In the genomic region with DNA sequence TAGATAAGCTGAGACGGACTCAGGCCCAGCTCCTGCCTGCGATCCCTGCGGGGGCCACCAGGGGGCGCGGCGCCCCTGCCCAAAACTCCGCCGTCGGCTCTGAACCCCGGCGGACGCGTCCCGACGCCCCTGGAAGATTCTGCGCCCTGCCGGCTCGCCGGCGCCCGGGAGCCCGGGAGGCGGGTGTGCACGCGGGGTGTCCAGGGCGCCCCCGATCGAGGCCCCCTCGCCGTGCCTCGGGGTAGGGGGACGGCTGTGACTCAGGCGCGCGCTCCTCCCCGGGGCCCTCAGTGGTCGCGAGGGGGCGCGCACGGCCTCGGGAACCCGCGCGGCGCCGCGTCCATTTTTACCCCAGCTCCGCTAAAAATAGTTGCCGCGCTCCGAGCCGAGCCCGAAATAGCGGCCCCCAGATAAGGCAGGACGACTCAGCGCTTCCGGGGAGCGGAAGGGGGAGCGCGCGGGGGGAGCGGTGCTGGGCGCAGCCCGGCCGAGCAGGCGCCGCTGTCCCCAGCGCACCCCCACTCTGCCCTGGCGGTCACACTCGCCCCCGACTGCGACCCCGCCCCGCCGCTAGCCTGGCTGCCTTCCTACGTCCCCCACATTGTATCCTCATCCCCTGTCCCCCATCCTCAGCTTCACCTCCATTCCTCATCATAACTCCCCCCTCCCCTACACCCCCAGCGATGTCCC, we compare ENCODE assay signal across 8 cellular contexts. TPM values are rescaled to one million over a fixed set of nuclear protein-coding genes. Genes with fewer than 3 reads are reported as not detected.
DNase-seq lines count a peak whose midpoint lies in the region; ATAC-seq and TF ChIP-seq lines count a peak whose summit lies in the region.

No MANE protein-coding gene starts in this region.

- H3K27me3 Mint-ChIP-seq in stimulated activated memory B cell treated with anti-CD40 and anti-IgM and Interleukin-4, amounts not matched to agents 10 μg/mL and 1 μg/mL and 100 μg/mL, for 72 hours: no peaks in the 10 kb centered on the region

- H3K4me3 Mint-ChIP-seq in stimulated activated memory B cell treated with anti-CD40 and anti-IgM and Interleukin-4, amounts not matched to agents 10 μg/mL and 1 μg/mL and 100 μg/mL, for 72 hours: peak overlapping the region; percentile 79

- intact Hi-C loops in PC-9 (cut with micrococcal nuclease; ENCODE audit: unreplicated experiment) (loop anchor here (1.0 kb wide), 2 partner anchors 39 to 203 kb away; no protein-coding TSS in a partner anchor), esophagus muscularis mucosa (cut with DNase I) (loop anchor here (2.0 kb wide), 1 partner anchor 39 kb away; no protein-coding TSS in a partner anchor)

- H3K79me2 ChIP-seq in PC-9 (ENCODE audit: low read depth): no peaks in the 10 kb centered on the region

- BruUV-seq in PC-9 (replicated peaks; lab: Mats Ljungman, UMichigan): no TSS peak

- H3K4me1 Mint-ChIP-seq in stimulated activated memory B cell treated with anti-CD40 and anti-IgM and Interleukin-4, amounts not matched to agents 10 μg/mL and 1 μg/mL and 100 μg/mL, for 72 hours: peaks cover 32% of the 10 kb centered on the region

- H3K4me1 ChIP-seq in PC-9 (replicated peaks; ENCODE audit: insufficient read depth) (peaks cover 17% of the 10 kb centered on the region), esophagus muscularis mucosa (peaks cover 22 to 42% (median 37%) of the 10 kb centered on the region in 4 donors)

- H3K9me3 ChIP-seq in PC-9 (ENCODE audit: insufficient read depth, low read depth) (no peaks in the 10 kb centered on the region), esophagus muscularis mucosa (no peaks in the 10 kb centered on the region)

- WGBS in esophagus muscularis mucosa: under 1% methylated on average over 41 of the region's 78 CpGs

- H3K4me3 ChIP-seq in PC-9: peak overlapping the region; percentile 83
- peak overlapping the region; percentile 66 to 84 (median 78) for H3K4me3 ChIP-seq in esophagus muscularis mucosa

- TF ChIP-seq POLR2A in esophagus muscularis mucosa (IDR thresholded peaks at IDR 0.05; ENCODE audit: low read depth): no peak

- no peak for TF ChIP-seq EP300 in esophagus muscularis mucosa (IDR thresholded peaks at IDR 0.05)

- H2AFZ ChIP-seq in PC-9: peak overlapping the region; percentile 83

- H3K27ac ChIP-seq in PC-9 (no peak overlapping the region), esophagus muscularis mucosa (replicated peaks in 1 of 4) (peak overlapping the region; percentile 92 to 96 (median 94))

- no peaks in the 10 kb centered on the region for H3K27me3 ChIP-seq in PC-9 (ENCODE audit: insufficient read depth, low read depth)
- no peaks in the 10 kb centered on the region for H3K27me3 ChIP-seq in esophagus muscularis mucosa

- DNase-seq in COR-L47 (lab: John Stamatoyannopoulos, UW) (peak; percentile 66), PC-9 (peak in 1 of 2 experiments; percentile 86), esophagus muscularis mucosa (ENCODE audit: extremely low spot score) (peak; percentile 96), myocyte (ENCODE audit: low read depth) (peak; percentile 91)
- peak; percentile 86 to 90 for DNase-seq in activated T-cell treated with anti-CD3 and anti-CD28 coated beads, Interleukin-2, amount 50 U/mL, for 48 hours

- H3K27ac Mint-ChIP-seq in stimulated activated memory B cell treated with anti-CD40 and anti-IgM and Interleukin-4, amounts not matched to agents 10 μg/mL and 1 μg/mL and 100 μg/mL, for 72 hours: peak overlapping the region; percentile 62

- H3K36me3 ChIP-seq in PC-9 (ENCODE audit: low read depth) (no peaks in the 10 kb centered on the region), esophagus muscularis mucosa (no peaks in the 10 kb centered on the region)

- no peaks in the 10 kb centered on the region for H3K36me3 Mint-ChIP-seq in stimulated activated memory B cell treated with anti-CD40 and anti-IgM and Interleukin-4, amounts not matched to agents 10 μg/mL and 1 μg/mL and 100 μg/mL, for 72 hours

- CTCF ChIA-PET in PC-9 (lab: Charles Lee): interaction anchor here (0.6 to 1.7 kb wide), 9 partner anchors 11 to 162 kb away, joined by 3 to 59 read pairs (median 6); a partner anchor contains a TSS

- ATAC-seq in GM19397 (IDR thresholded peaks at IDR 0.05; ENCODE audit: unreplicated experiment) (peak; percentile 63), HG03521 (IDR thresholded peaks at IDR 0.05; ENCODE audit: unreplicated experiment) (peak; percentile 59)
- ATAC-seq in stimulated activated memory B cell treated with anti-CD40 and anti-IgM and Interleukin-4, amounts not matched to agents 10 μg/mL and 1 μg/mL and 100 μg/mL, for 72 hours: peak; percentile 82

- TF ChIP-seq CTCF in PC-9 (conservative IDR thresholded peaks at IDR 0.05): peak; percentile 100
- peak; percentile 97 to 100 (median 100) for TF ChIP-seq CTCF in esophagus muscularis mucosa (IDR thresholded peaks at IDR 0.05)

- H3K9me3 Mint-ChIP-seq in stimulated activated memory B cell treated with anti-CD40 and anti-IgM and Interleukin-4, amounts not matched to agents 10 μg/mL and 1 μg/mL and 100 μg/mL, for 72 hours: no peaks in the 10 kb centered on the region

- peaks cover 50% of the 10 kb centered on the region for H3F3A ChIP-seq in PC-9 (ENCODE audit: insufficient read depth, low read depth)

- POLR2A ChIA-PET in PC-9 (lab: Charles Lee; ENCODE audit: unreplicated experiment): interaction anchor here (0.6 to 2.4 kb wide), 6 partner anchors 28 to 57 kb away, joined by 6 to 13 read pairs (median 7); a partner anchor contains a TSS

- peak overlapping the region; percentile 67 for H3K4me2 ChIP-seq in PC-9

- H4K20me1 ChIP-seq in PC-9 (ENCODE audit: insufficient read depth): no peaks in the 10 kb centered on the region

- H3K9me2 ChIP-seq in PC-9 (ENCODE audit: insufficient read depth): no peaks in the 10 kb centered on the region

RNA-seq across cellular contexts. Expression of a gene that starts 16.0 kb away (rescaled TPM):
- 102 and 138 TPM in 2 replicates for total RNA-seq in PC-9 (2021)
- 100 to 1,000 TPM in 1 of 4 donors, 10 to 100 TPM in 3; 62.8 to 102 (median 69.3) TPM for total RNA-seq in esophagus muscularis mucosa
- 60.8 and 78.3 TPM in 2 replicates for total RNA-seq in myocyte
- polyA plus RNA-seq in myocyte (2012): 96.4 TPM

RNA-seq across cellular contexts. Expression of a gene that starts 28.1 kb away (rescaled TPM):
- total RNA-seq in PC-9 (2021) (7.9 and 16.5 TPM in 2 replicates), esophagus muscularis mucosa (10 to 100 TPM in 2 of 4 donors, 1 to 10 TPM in 2; 2.2 to 25.2 (median 6.9) TPM), myocyte (2.0 and 4.1 TPM in 2 replicates)
- 0.79 TPM for polyA plus RNA-seq in myocyte (2012)

RNA-seq across cellular contexts. Expression of a gene that starts 33.3 kb away (rescaled TPM):
- total RNA-seq in PC-9 (2021) (9.6 and 11.5 TPM in 2 replicates), esophagus muscularis mucosa (1 to 10 TPM; 2.9 to 8.7 (median 6.0) TPM), myocyte (10.1 and 13.2 TPM in 2 replicates)
- polyA plus RNA-seq in myocyte (2012): 16.3 TPM

RNA-seq across cellular contexts. Expression of a gene that starts 34.8 kb away (rescaled TPM):
- 113 and 121 TPM in 2 replicates for total RNA-seq in PC-9 (2021)
- 10 to 100 TPM in 2 of 4 donors, 1 to 10 TPM in 2; 4.1 to 16.8 (median 9.5) TPM for total RNA-seq in esophagus muscularis mucosa
- 0.73 and 1.3 TPM in 2 replicates for total RNA-seq in myocyte
- polyA plus RNA-seq in myocyte (2012): 6.9 TPM

RNA-seq across cellular contexts. Expression of a gene that starts 57.1 kb away (rescaled TPM):
- total RNA-seq in PC-9 (2021) (49.6 and 50.1 TPM in 2 replicates), esophagus muscularis mucosa (10 to 100 TPM in 3 of 4 donors, 1 to 10 TPM in 1; 7.0 to 23.6 (median 17.2) TPM), myocyte (120 and 139 TPM in 2 replicates)
- polyA plus RNA-seq in myocyte (2012): 116 TPM
